In the genomic region with DNA sequence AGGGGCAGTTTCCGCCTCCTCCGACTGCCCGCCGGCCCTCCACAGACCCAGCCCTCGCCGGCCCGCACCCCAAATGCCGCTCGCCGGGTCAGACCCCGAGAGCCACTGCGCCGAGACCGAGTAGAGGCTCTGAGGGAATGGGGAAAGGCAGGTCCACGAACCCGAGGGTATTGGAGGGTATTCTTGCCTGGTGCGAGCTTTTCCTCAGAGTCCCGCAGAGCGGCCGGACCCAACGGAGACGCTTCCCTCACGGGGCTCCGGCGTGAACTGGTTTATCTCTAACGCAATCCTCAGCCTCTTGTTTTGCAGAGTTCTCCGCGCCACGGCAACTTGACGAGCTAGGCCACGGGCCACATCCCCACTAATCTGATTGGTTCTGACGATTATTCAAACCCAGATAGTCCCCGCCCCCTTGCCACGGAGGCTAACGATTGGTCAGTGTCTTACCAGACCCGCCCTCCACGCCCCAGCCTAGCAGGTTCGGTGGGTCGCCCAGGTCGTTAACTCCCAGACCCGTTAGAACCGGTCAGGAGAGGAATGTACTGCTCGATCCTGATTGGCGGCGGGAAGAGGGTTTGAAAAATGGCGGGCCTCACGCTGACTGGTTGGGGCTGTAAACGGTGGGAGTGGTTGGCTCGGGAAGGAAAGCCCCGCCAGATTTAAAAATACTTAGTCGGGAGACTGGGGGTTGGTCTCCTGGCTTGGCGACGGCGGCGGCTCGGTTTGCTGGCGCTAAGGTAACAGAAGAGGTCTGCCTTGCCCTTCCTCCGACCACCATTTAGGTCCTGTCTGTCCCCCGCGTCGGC, we compare ENCODE assay signal across 1 cellular context.
A peak's percentile ranks its signal among the peaks of the same experiment; 100 is the strongest.
TF ChIP-seq lines count a peak whose summit lies in the region.

A gene (minus strand): TSS at position 274 of the 806 bp plus-strand sequence. CDS start 709 bp downstream, outside the sequence.

TF ChIP-seq in WTC11, 78 proteins besides CTCF, POLR2A, EP300 and RAD21 (continued from another document):
- no peak for TF ChIP-seq HMGA2 (CRISPR knock-in tag; IDR thresholded peaks at IDR 0.05)
- TF ChIP-seq, protein P1, sequence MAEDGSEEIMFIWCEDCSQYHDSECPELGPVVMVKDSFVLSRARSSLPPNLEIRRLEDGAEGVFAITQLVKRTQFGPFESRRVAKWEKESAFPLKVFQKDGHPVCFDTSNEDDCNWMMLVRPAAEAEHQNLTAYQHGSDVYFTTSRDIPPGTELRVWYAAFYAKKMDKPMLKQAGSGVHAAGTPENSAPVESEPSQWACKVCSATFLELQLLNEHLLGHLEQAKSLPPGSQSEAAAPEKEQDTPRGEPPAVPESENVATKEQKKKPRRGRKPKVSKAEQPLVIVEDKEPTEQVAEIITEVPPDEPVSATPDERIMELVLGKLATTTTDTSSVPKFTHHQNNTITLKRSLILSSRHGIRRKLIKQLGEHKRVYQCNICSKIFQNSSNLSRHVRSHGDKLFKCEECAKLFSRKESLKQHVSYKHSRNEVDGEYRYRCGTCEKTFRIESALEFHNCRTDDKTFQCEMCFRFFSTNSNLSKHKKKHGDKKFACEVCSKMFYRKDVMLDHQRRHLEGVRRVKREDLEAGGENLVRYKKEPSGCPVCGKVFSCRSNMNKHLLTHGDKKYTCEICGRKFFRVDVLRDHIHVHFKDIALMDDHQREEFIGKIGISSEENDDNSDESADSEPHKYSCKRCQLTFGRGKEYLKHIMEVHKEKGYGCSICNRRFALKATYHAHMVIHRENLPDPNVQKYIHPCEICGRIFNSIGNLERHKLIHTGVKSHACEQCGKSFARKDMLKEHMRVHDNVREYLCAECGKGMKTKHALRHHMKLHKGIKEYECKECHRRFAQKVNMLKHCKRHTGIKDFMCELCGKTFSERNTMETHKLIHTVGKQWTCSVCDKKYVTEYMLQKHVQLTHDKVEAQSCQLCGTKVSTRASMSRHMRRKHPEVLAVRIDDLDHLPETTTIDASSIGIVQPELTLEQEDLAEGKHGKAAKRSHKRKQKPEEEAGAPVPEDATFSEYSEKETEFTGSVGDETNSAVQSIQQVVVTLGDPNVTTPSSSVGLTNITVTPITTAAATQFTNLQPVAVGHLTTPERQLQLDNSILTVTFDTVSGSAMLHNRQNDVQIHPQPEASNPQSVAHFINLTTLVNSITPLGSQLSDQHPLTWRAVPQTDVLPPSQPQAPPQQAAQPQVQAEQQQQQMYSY (CRISPR knock-in tag; IDR thresholded peaks at IDR 0.05): no peak
- no peak for TF ChIP-seq ATF1 (CRISPR knock-in tag; IDR thresholded peaks at IDR 0.05)
- peak; percentile 79; the same call in 1 of the 2 replicates for TF ChIP-seq ZBTB21 (CRISPR knock-in tag; IDR thresholded peaks at IDR 0.05; ENCODE audit: borderline replicate concordance)
- peak; percentile 93; the same call in 1 of the 2 replicates for TF ChIP-seq ZNF232 (CRISPR knock-in tag; IDR thresholded peaks at IDR 0.05)
- peak; percentile 95 for TF ChIP-seq SP1 (CRISPR knock-in tag; conservative IDR thresholded peaks at IDR 0.05)
- no peak for TF ChIP-seq RELA (CRISPR knock-in tag; IDR thresholded peaks at IDR 0.05; ENCODE audit: borderline replicate concordance)
- TF ChIP-seq SMAD4 (CRISPR knock-in tag; IDR thresholded peaks at IDR 0.05): no peak
- TF ChIP-seq, protein P2, sequence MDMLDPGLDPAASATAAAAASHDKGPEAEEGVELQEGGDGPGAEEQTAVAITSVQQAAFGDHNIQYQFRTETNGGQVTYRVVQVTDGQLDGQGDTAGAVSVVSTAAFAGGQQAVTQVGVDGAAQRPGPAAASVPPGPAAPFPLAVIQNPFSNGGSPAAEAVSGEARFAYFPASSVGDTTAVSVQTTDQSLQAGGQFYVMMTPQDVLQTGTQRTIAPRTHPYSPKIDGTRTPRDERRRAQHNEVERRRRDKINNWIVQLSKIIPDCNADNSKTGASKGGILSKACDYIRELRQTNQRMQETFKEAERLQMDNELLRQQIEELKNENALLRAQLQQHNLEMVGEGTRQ (CRISPR knock-in tag; IDR thresholded peaks at IDR 0.05): peak; percentile 75
- peak; percentile 98 for TF ChIP-seq NFYB (CRISPR knock-in tag; conservative IDR thresholded peaks at IDR 0.05; ENCODE audit: low read depth)
